ENCODE assay signal across 30 cellular contexts in genomic region chr12:124096109-124096508, GRCh38.
"Had no signal": no experiment of that assay in that cellular context is flagged by ENCODE, and none has a peak within 500 bp of the region (broad histone marks: within the 10 kb centered on the region; RNA-seq: fewer than 3 reads in every experiment).

No MANE protein-coding gene starts in this region.

- H3K4me1 ChIP-seq: foreskin keratinocyte, gastrocnemius medialis had no signal

- H3K4me3 ChIP-seq: esophagus muscularis mucosa, gastrocnemius medialis, heart right ventricle had no signal

- H3K9me3 ChIP-seq: esophagus muscularis mucosa, gastrocnemius medialis, heart right ventricle had no signal

- H3K27ac ChIP-seq: brain microvascular endothelial cell, esophagus muscularis mucosa, foreskin keratinocyte, gastrocnemius medialis, heart right ventricle had no signal

- H3K36me3 ChIP-seq: brain microvascular endothelial cell, esophagus muscularis mucosa, gastrocnemius medialis, heart right ventricle had no signal

- FAIRE-seq: astrocyte, bronchial epithelial cell, colon had no signal

- DNase-seq: activated CD4-positive, alpha-beta memory T cell treated with anti-CD3 and anti-CD28 coated beads, Interleukin-2, amount 10 ng/mL, durations not matched to agents 7 days and 5 days; activated CD4-positive, alpha-beta T cell treated with anti-CD3 and anti-CD28 coated beads for 1 hour; activated CD4-positive, alpha-beta T cell treated with anti-CD3 and anti-CD28 coated beads for 4 hours; activated CD4-positive, alpha-beta T cell treated with anti-CD3 and anti-CD28 coated beads, Interleukin-2, amount 10 ng/mL, durations not matched to agents 7 days and 5 days; activated CD4-positive, alpha-beta T cell treated with anti-CD3 and anti-CD28 coated beads, Interleukin-2, amount 50 U/mL, for 4 hours; activated CD8-positive, alpha-beta memory T cell treated with anti-CD3 and anti-CD28 coated beads, Interleukin-2, amount 50 U/mL, for 48 hours; activated naive CD4-positive, alpha-beta T cell; activated naive CD4-positive, alpha-beta T cell treated with anti-CD3 and anti-CD28 coated beads, Interleukin-2, amount 10 ng/mL, durations not matched to agents 7 days and 5 days; activated T-cell treated with anti-CD3 and anti-CD28 coated beads for 4 hours; activated T-cell treated with anti-CD3 and anti-CD28 coated beads, Interleukin-2, amount 50 U/mL, for 24 hours; activated T-cell treated with anti-CD3 and anti-CD28 coated beads, Interleukin-2, amount 50 U/mL, for 72 hours; amniotic stem cell; anterior cingulate cortex; brain microvascular endothelial cell; caudate nucleus; cortex of kidney; dermis blood vessel endothelial cell; effector CD4-positive, alpha-beta T cell; effector memory CD8-positive, alpha-beta T cell; erythroblast; foreskin keratinocyte; gastrocnemius medialis; glutamatergic neuron; heart right ventricle; T-helper 2 cell had no signal

- H3K27me3 ChIP-seq: esophagus muscularis mucosa had no signal

- ATAC-seq: activated T-cell treated with anti-CD3 and anti-CD28 coated beads, Interleukin-2, amount 50 U/mL, for 72 hours; effector memory CD8-positive, alpha-beta T cell; foreskin keratinocyte; gastrocnemius medialis; heart right ventricle; WTC11 had no signal
